ENCODE assay signal across 21 cellular contexts in genomic region chr6:110654096-110654820, GRCh38.
DNase-seq lines count a peak whose midpoint lies in the region; ATAC-seq and TF ChIP-seq lines count a peak whose summit lies in the region.
"Had no signal": no experiment of that assay in that cellular context is flagged by ENCODE, and none has a peak within 500 bp of the region (broad histone marks: within the 10 kb centered on the region; RNA-seq: fewer than 3 reads in every experiment).

No MANE protein-coding gene starts in this region.

- no peak overlapping the region for H3K18ac ChIP-seq in mesenchymal stem cell (ENCODE audit: low read depth in 1 of 2, low read length in 2 of 2)

- in situ Hi-C loops in GM13977 (cut with MboI; ENCODE audit: low pct_unique_long_range_greater_than_20kb, low sequenced_read_pairs, unreplicated experiment), result no loop called here

- H2BK120ac ChIP-seq in mesenchymal stem cell (ENCODE audit: low read depth, low read length), result no peak overlapping the region

- no peak overlapping the region for H3K14ac ChIP-seq in mesenchymal stem cell (ENCODE audit: low read length in 2 of 2)

- no peak overlapping the region for H2BK12ac ChIP-seq in mesenchymal stem cell (ENCODE audit: low read length in 2 of 2)

- no peak overlapping the region for H3K4me2 ChIP-seq in mesenchymal stem cell (ENCODE audit: low read length, poor library complexity, severe bottlenecking)

- no peak overlapping the region for H3K23ac ChIP-seq in mesenchymal stem cell (ENCODE audit: low read length in 2 of 2)

- H3K4ac ChIP-seq in mesenchymal stem cell (ENCODE audit: low read depth in 1 of 2, low read length in 2 of 2), result no peak overlapping the region

- DNase-seq in DMS53 treated with DMSO at 0.1 percent for 48 hours (lab: John Stamatoyannopoulos, UW; ENCODE audit: unreplicated experiment) (peak; percentile 57), NCI-H69 (lab: John Stamatoyannopoulos, UW) (peak; percentile 11), mesenchymal stem cell (peak; percentile 15), head of caudate nucleus (no peak), GM13977 (ENCODE audit: low spot score) (no peak), SHP77 treated with DMSO at 0.1 percent for 48 hours (lab: John Stamatoyannopoulos, UW) (no peak), sciatic nerve (ENCODE audit: low spot score) (no peak)
- DNase-seq: adrenal gland; cerebellar nuclear complex; erythroblast; GF-D8; H9; heart left ventricle; islet precursor cell; NCI-H2081; NCI-H526 treated with DMSO at 0.1 percent for 48 hours; sigmoid colon; stimulated activated CD4-positive, alpha-beta T cell treated with anti-CD3 and anti-CD28 coated beads, Interleukin-2, amount 100 ng/mL, for 24 hours; WERI-Rb-1 had no signal

- H3K27me3 ChIP-seq in mesenchymal stem cell (ENCODE audit: control insufficient read depth in 1 of 2, insufficient read depth in 1 of 2, low read length in 2 of 2), result no peaks in the 10 kb centered on the region
- H3K27me3 ChIP-seq: adrenal gland, heart left ventricle, sigmoid colon, suprapubic skin had no signal

- H2BK5ac ChIP-seq in mesenchymal stem cell (ENCODE audit: low read depth, low read length, poor library complexity, severe bottlenecking), result no peak overlapping the region

- H3K4me3 ChIP-seq in mesenchymal stem cell (ENCODE audit: insufficient read depth in 1 of 2, low read depth in 1 of 2, low read length in 2 of 2), result no peak overlapping the region
- H3K4me3 ChIP-seq: adrenal gland, heart left ventricle, sigmoid colon, suprapubic skin had no signal

- no peaks in the 10 kb centered on the region for H3K36me3 ChIP-seq in mesenchymal stem cell (ENCODE audit: control insufficient read depth in 1 of 2, insufficient read depth in 2 of 2, low read depth in 1 of 2, low read length in 2 of 2)
- H3K36me3 ChIP-seq: adrenal gland, heart left ventricle, sigmoid colon, suprapubic skin, WERI-Rb-1 had no signal

- 86% methylated on average over 6 of the region's 7 CpGs for WGBS in mesenchymal stem cell

- H3K4me1 ChIP-seq in mesenchymal stem cell (ENCODE audit: control insufficient read depth, insufficient read depth, low read depth, low read length), result no peaks in the 10 kb centered on the region
- H3K4me1 ChIP-seq: sigmoid colon had no signal

- H2BK15ac ChIP-seq in mesenchymal stem cell (ENCODE audit: low read depth, poor library complexity, severe bottlenecking), result no peak overlapping the region

- no peak overlapping the region for H2AFZ ChIP-seq in mesenchymal stem cell (ENCODE audit: low read depth, low read length)

- no peak overlapping the region for H2AK5ac ChIP-seq in mesenchymal stem cell (ENCODE audit: low read length, severe bottlenecking)

- no peak overlapping the region for H3K9ac ChIP-seq in mesenchymal stem cell (ENCODE audit: low read length)

- H4K91ac ChIP-seq in mesenchymal stem cell (ENCODE audit: low read length), result no peak overlapping the region

- no peak for TF ChIP-seq CTCF in GM13977 (IDR thresholded peaks at IDR 0.05; ENCODE audit: extremely low read depth, insufficient read depth, missing control alignments)

- H3K27ac ChIP-seq in cingulate gyrus (ENCODE audit: low read depth, low read length), result peak overlapping the region; percentile 50
- H3K27ac ChIP-seq in mesenchymal stem cell (ENCODE audit: low read length, poor library complexity, severe bottlenecking), result no peak overlapping the region
- H3K27ac ChIP-seq: adrenal gland, heart left ventricle, sigmoid colon, suprapubic skin, WERI-Rb-1 had no signal

- intact Hi-C loops in head of caudate nucleus (cut with DNase I), result no loop called here
- intact Hi-C loops in sciatic nerve (cut with DNase I), result no loop called here

- ATAC-seq in sciatic nerve, result no peak
- ATAC-seq: heart left ventricle had no signal

- peaks cover 3% of the 10 kb centered on the region for H3K79me1 ChIP-seq in mesenchymal stem cell (replicated peaks; ENCODE audit: low read length, poor library complexity, severe bottlenecking)

- no peak overlapping the region for H4K8ac ChIP-seq in mesenchymal stem cell (ENCODE audit: low read length)

- H3K9me3 ChIP-seq in mesenchymal stem cell (ENCODE audit: control insufficient read depth, low read length), result no peaks in the 10 kb centered on the region
- H3K9me3 ChIP-seq: adrenal gland, heart left ventricle, sigmoid colon, suprapubic skin had no signal

Comparison
In these comparisons a context has a peak if more than half of its experiments do, and no peak if none do; other contexts are left out.
1. DNase-seq: peak in DMS53 treated with DMSO at 0.1 percent for 48 hours (single experiment), NCI-H69 (single experiment) and mesenchymal stem cell (single experiment); none in head of caudate nucleus (0 of 42), GM13977 (single experiment), SHP77 treated with DMSO at 0.1 percent for 48 hours (single experiment) and sciatic nerve (single experiment).